1 cellular context compared by ENCODE assay signal in the genomic region with DNA sequence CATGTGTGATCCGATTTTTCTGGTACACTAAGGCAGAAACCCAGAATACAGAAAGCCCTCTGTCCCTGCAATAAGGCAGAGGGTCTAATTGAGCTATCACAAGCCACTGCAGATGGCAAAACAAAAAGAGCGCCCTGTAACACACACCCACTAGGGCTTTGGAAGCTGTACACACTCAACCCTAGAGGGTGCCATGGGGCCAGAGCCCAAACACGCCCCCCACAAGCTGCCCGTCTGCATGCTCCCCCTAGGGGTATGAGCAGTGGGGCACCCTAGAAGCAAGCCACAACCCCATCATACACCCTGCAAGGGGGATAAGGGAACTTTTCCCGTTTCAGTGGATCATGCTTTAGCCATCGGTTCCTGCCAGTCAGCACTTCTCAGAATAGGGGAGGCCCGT.
TF ChIP-seq lines count a peak whose summit lies in the region.

No MANE protein-coding gene starts in this region.

TF ChIP-seq in GM23338, 12 proteins besides CTCF, POLR2A, EP300 and RAD21 (continued from another document):
- TF ChIP-seq, protein P1, sequence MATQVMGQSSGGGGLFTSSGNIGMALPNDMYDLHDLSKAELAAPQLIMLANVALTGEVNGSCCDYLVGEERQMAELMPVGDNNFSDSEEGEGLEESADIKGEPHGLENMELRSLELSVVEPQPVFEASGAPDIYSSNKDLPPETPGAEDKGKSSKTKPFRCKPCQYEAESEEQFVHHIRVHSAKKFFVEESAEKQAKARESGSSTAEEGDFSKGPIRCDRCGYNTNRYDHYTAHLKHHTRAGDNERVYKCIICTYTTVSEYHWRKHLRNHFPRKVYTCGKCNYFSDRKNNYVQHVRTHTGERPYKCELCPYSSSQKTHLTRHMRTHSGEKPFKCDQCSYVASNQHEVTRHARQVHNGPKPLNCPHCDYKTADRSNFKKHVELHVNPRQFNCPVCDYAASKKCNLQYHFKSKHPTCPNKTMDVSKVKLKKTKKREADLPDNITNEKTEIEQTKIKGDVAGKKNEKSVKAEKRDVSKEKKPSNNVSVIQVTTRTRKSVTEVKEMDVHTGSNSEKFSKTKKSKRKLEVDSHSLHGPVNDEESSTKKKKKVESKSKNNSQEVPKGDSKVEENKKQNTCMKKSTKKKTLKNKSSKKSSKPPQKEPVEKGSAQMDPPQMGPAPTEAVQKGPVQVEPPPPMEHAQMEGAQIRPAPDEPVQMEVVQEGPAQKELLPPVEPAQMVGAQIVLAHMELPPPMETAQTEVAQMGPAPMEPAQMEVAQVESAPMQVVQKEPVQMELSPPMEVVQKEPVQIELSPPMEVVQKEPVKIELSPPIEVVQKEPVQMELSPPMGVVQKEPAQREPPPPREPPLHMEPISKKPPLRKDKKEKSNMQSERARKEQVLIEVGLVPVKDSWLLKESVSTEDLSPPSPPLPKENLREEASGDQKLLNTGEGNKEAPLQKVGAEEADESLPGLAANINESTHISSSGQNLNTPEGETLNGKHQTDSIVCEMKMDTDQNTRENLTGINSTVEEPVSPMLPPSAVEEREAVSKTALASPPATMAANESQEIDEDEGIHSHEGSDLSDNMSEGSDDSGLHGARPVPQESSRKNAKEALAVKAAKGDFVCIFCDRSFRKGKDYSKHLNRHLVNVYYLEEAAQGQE (IDR thresholded peaks at IDR 0.05; ENCODE audit: unreplicated experiment) = no peak
- TF ChIP-seq, protein P2, sequence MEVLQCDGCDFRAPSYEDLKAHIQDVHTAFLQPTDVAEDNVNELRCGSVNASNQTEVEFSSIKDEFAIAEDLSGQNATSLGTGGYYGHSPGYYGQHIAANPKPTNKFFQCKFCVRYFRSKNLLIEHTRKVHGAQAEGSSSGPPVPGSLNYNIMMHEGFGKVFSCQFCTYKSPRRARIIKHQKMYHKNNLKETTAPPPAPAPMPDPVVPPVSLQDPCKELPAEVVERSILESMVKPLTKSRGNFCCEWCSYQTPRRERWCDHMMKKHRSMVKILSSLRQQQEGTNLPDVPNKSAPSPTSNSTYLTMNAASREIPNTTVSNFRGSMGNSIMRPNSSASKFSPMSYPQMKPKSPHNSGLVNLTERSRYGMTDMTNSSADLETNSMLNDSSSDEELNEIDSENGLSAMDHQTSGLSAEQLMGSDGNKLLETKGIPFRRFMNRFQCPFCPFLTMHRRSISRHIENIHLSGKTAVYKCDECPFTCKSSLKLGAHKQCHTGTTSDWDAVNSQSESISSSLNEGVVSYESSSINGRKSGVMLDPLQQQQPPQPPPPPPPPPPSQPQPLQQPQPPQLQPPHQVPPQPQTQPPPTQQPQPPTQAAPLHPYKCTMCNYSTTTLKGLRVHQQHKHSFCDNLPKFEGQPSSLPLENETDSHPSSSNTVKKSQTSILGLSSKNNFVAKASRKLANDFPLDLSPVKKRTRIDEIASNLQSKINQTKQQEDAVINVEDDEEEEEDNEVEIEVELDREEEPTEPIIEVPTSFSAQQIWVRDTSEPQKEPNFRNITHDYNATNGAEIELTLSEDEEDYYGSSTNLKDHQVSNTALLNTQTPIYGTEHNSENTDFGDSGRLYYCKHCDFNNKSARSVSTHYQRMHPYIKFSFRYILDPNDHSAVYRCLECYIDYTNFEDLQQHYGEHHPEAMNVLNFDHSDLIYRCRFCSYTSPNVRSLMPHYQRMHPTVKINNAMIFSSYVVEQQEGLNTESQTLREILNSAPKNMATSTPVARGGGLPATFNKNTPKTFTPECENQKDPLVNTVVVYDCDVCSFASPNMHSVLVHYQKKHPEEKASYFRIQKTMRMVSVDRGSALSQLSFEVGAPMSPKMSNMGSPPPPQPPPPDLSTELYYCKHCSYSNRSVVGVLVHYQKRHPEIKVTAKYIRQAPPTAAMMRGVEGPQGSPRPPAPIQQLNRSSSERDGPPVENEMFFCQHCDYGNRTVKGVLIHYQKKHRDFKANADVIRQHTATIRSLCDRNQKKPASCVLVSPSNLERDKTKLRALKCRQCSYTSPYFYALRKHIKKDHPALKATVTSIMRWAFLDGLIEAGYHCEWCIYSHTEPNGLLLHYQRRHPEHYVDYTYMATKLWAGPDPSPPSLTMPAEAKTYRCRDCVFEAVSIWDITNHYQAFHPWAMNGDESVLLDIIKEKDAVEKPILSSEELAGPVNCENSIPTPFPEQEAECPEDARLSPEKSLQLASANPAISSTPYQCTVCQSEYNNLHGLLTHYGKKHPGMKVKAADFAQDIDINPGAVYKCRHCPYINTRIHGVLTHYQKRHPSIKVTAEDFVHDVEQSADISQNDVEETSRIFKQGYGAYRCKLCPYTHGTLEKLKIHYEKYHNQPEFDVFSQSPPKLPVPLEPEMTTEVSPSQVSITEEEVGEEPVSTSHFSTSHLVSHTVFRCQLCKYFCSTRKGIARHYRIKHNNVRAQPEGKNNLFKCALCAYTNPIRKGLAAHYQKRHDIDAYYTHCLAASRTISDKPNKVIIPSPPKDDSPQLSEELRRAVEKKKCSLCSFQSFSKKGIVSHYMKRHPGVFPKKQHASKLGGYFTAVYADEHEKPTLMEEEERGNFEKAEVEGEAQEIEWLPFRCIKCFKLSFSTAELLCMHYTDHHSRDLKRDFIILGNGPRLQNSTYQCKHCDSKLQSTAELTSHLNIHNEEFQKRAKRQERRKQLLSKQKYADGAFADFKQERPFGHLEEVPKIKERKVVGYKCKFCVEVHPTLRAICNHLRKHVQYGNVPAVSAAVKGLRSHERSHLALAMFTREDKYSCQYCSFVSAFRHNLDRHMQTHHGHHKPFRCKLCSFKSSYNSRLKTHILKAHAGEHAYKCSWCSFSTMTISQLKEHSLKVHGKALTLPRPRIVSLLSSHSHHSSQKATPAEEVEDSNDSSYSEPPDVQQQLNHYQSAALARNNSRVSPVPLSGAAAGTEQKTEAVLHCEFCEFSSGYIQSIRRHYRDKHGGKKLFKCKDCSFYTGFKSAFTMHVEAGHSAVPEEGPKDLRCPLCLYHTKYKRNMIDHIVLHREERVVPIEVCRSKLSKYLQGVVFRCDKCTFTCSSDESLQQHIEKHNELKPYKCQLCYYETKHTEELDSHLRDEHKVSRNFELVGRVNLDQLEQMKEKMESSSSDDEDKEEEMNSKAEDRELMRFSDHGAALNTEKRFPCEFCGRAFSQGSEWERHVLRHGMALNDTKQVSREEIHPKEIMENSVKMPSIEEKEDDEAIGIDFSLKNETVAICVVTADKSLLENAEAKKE (CRISPR knock-in tag; IDR thresholded peaks at IDR 0.05) = no peak
- no peak for TF ChIP-seq EZH2phosphoT487 (IDR thresholded peaks at IDR 0.05; ENCODE audit: unreplicated experiment)
- no peak for TF ChIP-seq CREB1 (CRISPR knock-in tag; IDR thresholded peaks at IDR 0.05; ENCODE audit: low read depth)
- no peak for TF ChIP-seq NANOG (IDR thresholded peaks at IDR 0.05; ENCODE audit: borderline replicate concordance)
- no peak for TF ChIP-seq ZNF331 (CRISPR knock-in tag; IDR thresholded peaks at IDR 0.05; ENCODE audit: low read depth)
- no peak for TF ChIP-seq STAT1 (IDR thresholded peaks at IDR 0.05; ENCODE audit: unreplicated experiment)
- TF ChIP-seq POLR2AphosphoS5 (IDR thresholded peaks at IDR 0.05; ENCODE audit: low read depth) = no peak
- no peak for TF ChIP-seq ZNF114 (CRISPR knock-in tag; IDR thresholded peaks at IDR 0.05)
